8 cellular contexts compared by ENCODE assay signal in the genomic region with DNA sequence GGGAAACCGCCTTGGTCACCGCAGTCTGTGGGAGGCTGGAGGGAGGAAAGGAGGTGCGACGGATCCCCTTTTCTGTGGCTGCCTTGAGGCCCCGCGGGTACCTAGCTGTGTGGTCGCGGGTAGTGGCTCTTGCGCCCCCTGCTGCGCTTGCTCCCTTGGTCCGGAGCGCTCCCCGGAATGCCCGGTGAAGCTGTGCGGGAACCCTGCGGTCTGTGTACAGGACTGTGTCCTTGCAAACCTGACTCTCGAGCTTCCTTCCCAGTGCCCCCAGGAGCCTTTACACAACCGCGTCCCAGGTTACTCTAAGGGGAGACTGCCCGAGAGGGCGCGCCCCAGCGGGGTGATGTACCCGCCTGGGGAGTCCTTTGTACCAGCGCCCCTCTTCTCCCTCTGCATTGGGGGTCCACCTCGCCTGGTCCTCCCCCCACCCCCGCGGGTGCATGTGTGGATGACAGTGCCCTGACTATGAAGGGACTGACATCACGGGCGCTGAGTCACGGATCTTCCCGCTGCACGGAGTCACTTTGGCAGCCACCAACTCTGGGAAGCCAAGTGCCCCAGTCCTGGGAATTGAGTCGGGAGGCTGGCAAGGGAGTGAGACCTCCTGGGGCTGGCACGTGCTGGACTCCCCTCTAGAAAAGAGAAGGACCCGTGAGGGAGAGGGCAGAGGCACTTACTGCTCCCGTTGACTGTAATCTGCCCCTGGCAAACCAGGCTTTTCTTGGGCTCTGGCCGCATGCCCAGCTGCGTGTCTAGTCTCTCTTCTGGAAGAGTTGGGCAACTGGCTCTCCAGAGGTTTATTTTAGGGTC. TPM values are rescaled to one million over a fixed set of nuclear protein-coding genes. Genes with fewer than 3 reads are reported as not detected.
DNase-seq lines count a peak whose midpoint lies in the region; ATAC-seq, FAIRE-seq and TF ChIP-seq lines count a peak whose summit lies in the region.

No MANE protein-coding gene starts in this region.

- peaks cover 2% of the 10 kb centered on the region for H3K36me3 Mint-ChIP-seq in activated naive CD4-positive, alpha-beta T cell treated with anti-CD3 and anti-CD28 coated beads for 36 hours (ENCODE audit: low read depth)
- no peaks in the 10 kb centered on the region for H3K36me3 Mint-ChIP-seq in glutamatergic neuron (ENCODE audit: unreplicated experiment)

- H3K9me3 Mint-ChIP-seq in activated naive CD4-positive, alpha-beta T cell treated with anti-CD3 and anti-CD28 coated beads for 36 hours: no peaks in the 10 kb centered on the region
- H3K9me3 Mint-ChIP-seq in glutamatergic neuron (ENCODE audit: unreplicated experiment): peaks cover 6% of the 10 kb centered on the region

- peak; percentile 40 for TF ChIP-seq CTCF in D721Med (IDR thresholded peaks at IDR 0.05; ENCODE audit: insufficient read depth, missing control alignments)
- peak; percentile 18 for TF ChIP-seq CTCF in glutamatergic neuron (IDR thresholded peaks at IDR 0.05; ENCODE audit: partially characterized antibody, unreplicated experiment)
- TF ChIP-seq CTCF in omental fat pad (IDR thresholded peaks at IDR 0.05): no peak

- intact Hi-C loops in activated naive CD4-positive, alpha-beta T cell treated with anti-CD3 and anti-CD28 coated beads for 36 hours (cut with micrococcal nuclease): loop anchor here (1.0 to 5.0 kb wide), 9 partner anchors 20 to 596 kb away; a partner anchor contains a TSS

- peak overlapping the region; percentile 94 for H3K4me3 Mint-ChIP-seq in activated naive CD4-positive, alpha-beta T cell treated with anti-CD3 and anti-CD28 coated beads for 36 hours
- H3K4me3 Mint-ChIP-seq in glutamatergic neuron (ENCODE audit: unreplicated experiment): peak overlapping the region; percentile 81

- H3K4me1 Mint-ChIP-seq in activated naive CD4-positive, alpha-beta T cell treated with anti-CD3 and anti-CD28 coated beads for 36 hours (ENCODE audit: low read depth): peaks cover 80% of the 10 kb centered on the region
- no peaks in the 10 kb centered on the region for H3K4me1 Mint-ChIP-seq in glutamatergic neuron (ENCODE audit: low read depth, unreplicated experiment)

- FAIRE-seq in D721Med (lab: Jason Lieb, UNC): no peak

- DNase-seq in D721Med (ENCODE audit: insufficient read length, low spot score) (no peak), H4 (ENCODE audit: low spot score) (peak; percentile 58), OCI-M1 (lab: John Stamatoyannopoulos, UW) (peak; percentile 78), glutamatergic neuron (peak; percentile 67), omental fat pad (ENCODE audit: low spot score) (peak; percentile 92), ureter (ENCODE audit: low spot score) (peak; percentile 76)
- peak; percentile 86 for DNase-seq in activated naive CD4-positive, alpha-beta T cell treated with anti-CD3 and anti-CD28 coated beads for 36 hours

- peak; percentile 53 for ATAC-seq in omental fat pad (ENCODE audit: low FRiP score)
- no peak for ATAC-seq in GM21717 (IDR thresholded peaks at IDR 0.05; ENCODE audit: unreplicated experiment)

- H3K27ac Mint-ChIP-seq in activated naive CD4-positive, alpha-beta T cell treated with anti-CD3 and anti-CD28 coated beads for 36 hours: peak overlapping the region; percentile 96
- H3K27ac Mint-ChIP-seq in glutamatergic neuron (ENCODE audit: unreplicated experiment): no peak overlapping the region

- CTCF ChIA-PET in activated naive CD4-positive, alpha-beta T cell treated with anti-CD3 and anti-CD28 coated beads for 36 hours (lab: Charles Lee): interaction anchor here (0.5 to 4.5 kb wide), 13 partner anchors 14 to 141 kb away, joined by 3 to 17 read pairs (median 3); no protein-coding TSS in a partner anchor

- H3K27me3 Mint-ChIP-seq in activated naive CD4-positive, alpha-beta T cell treated with anti-CD3 and anti-CD28 coated beads for 36 hours (ENCODE audit: low read depth): no peaks in the 10 kb centered on the region
- H3K27me3 Mint-ChIP-seq in glutamatergic neuron (ENCODE audit: unreplicated experiment): peaks cover 10% of the 10 kb centered on the region

RNA-seq across cellular contexts. Expression of a gene that starts 0.8 kb away (rescaled TPM):
- total RNA-seq in H4 (2014; rRNA removed; shearing (Covaris generic)): 6.6 and 7.3 TPM in 2 replicates
- total RNA-seq in activated naive CD4-positive, alpha-beta T cell treated with anti-CD3 and anti-CD28 coated beads for 36 hours: 10 to 100 TPM; 17.3 to 25.9 TPM
- 1.6 TPM for total RNA-seq in glutamatergic neuron (ENCODE audit: unreplicated experiment)
- total RNA-seq in omental fat pad: 10 to 100 TPM; 41.1 to 98.1 (median 62.5) TPM
- total RNA-seq in ureter: 12.5 TPM

Comparison
In these comparisons a context has a peak if more than half of its experiments do, and no peak if none do; other contexts are left out.
1. CTCF ChIP-seq: peak in D721Med (single experiment) and glutamatergic neuron (single experiment); none in omental fat pad (0 of 3).